22 cellular contexts compared by ENCODE assay signal in the genomic region with DNA sequence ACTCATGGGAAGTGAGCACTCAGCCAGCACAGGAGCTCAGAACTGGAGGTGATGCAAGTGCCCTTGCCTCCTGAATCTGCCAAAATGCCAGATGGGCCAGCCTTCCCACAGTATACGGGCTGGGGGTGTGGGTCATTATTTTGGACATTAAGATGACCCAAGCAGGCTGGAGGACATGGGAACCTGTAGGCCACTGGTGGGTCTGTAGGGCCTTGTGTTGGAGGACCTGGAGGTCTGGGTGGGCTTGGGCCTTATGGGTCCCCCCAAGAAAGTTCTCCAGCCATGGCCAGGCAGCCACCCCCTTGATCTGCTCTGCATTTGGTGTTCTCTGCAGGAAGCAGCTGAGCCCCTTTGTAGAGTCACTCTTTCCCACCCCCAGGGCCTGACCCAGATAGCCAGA.
"Had no signal": no experiment of that assay in that cellular context is flagged by ENCODE, and none has a peak within 500 bp of the region (broad histone marks: within the 10 kb centered on the region; RNA-seq: fewer than 3 reads in every experiment).

No MANE protein-coding gene starts in this region.

- ATAC-seq: left colon; left ventricle myocardium superior; natural killer cell; pancreas; stimulated activated memory B cell treated with anti-CD40 and anti-IgM and Interleukin-4, amounts not matched to agents 10 μg/mL and 1 μg/mL and 100 μg/mL, for 72 hours; stimulated activated naive CD8-positive, alpha-beta T cell treated with anti-CD3 and anti-CD28 coated beads, Interleukin-15, Interleukin-2, amounts not matched to agents 100 U/mL and 50 U/mL, for 24 hours had no signal

- H3K4me1 Mint-ChIP-seq: memory B cell had no signal

- H3K4me1 ChIP-seq: pancreas had no signal

- H3K36me3 Mint-ChIP-seq: natural killer cell, type B pancreatic cell had no signal

- H3K27ac ChIP-seq: coronary artery, esophagus muscularis mucosa, pancreas, sigmoid colon, testis, tibial artery had no signal

- H3K9me3 Mint-ChIP-seq: central memory CD8-positive, alpha-beta T cell; memory B cell; natural killer cell; stimulated activated memory B cell treated with anti-CD40 and anti-IgM and Interleukin-4, amounts not matched to agents 10 μg/mL and 1 μg/mL and 100 μg/mL, for 72 hours; type B pancreatic cell had no signal

- H3K4me3 Mint-ChIP-seq: central memory CD8-positive, alpha-beta T cell; memory B cell; natural killer cell; stimulated activated memory B cell treated with anti-CD40 and anti-IgM and Interleukin-4, amounts not matched to agents 10 μg/mL and 1 μg/mL and 100 μg/mL, for 72 hours; type B pancreatic cell had no signal

- H3K27ac Mint-ChIP-seq: memory B cell; natural killer cell; stimulated activated memory B cell treated with anti-CD40 and anti-IgM and Interleukin-4, amounts not matched to agents 10 μg/mL and 1 μg/mL and 100 μg/mL, for 72 hours; type B pancreatic cell had no signal

- H3K4me3 ChIP-seq: coronary artery, esophagus muscularis mucosa, lung, pancreas, sigmoid colon, testis, tibial artery had no signal

- H3K9me3 ChIP-seq: esophagus muscularis mucosa, pancreas, sigmoid colon, testis, tibial artery had no signal

- DNase-seq: dermis blood vessel endothelial cell; effector memory CD4-positive, alpha-beta T cell; foreskin melanocyte; left colon; left ventricle myocardium superior; natural killer cell; occipital lobe; sigmoid colon; stimulated activated CD4-positive, alpha-beta T cell treated with anti-CD3 and anti-CD28 coated beads, Interleukin-4, amount 100 ng/mL, for 4 hours; stimulated activated naive CD8-positive, alpha-beta T cell treated with anti-CD3 and anti-CD28 coated beads, Interleukin-15, Interleukin-2, amounts not matched to agents 100 U/mL and 50 U/mL, for 24 hours; substantia nigra; testis; tibial artery had no signal

- H3K36me3 ChIP-seq: esophagus muscularis mucosa, pancreas, sigmoid colon, tibial artery had no signal

- H3K27me3 ChIP-seq: esophagus muscularis mucosa, pancreas, sigmoid colon, testis, tibial artery had no signal

- H3K27me3 Mint-ChIP-seq: central memory CD8-positive, alpha-beta T cell; memory B cell; progenitor cell of endocrine pancreas; stimulated activated memory B cell treated with anti-CD40 and anti-IgM and Interleukin-4, amounts not matched to agents 10 μg/mL and 1 μg/mL and 100 μg/mL, for 72 hours; type B pancreatic cell had no signal
